ENCODE assay signal across 8 cellular contexts in the genomic region with DNA sequence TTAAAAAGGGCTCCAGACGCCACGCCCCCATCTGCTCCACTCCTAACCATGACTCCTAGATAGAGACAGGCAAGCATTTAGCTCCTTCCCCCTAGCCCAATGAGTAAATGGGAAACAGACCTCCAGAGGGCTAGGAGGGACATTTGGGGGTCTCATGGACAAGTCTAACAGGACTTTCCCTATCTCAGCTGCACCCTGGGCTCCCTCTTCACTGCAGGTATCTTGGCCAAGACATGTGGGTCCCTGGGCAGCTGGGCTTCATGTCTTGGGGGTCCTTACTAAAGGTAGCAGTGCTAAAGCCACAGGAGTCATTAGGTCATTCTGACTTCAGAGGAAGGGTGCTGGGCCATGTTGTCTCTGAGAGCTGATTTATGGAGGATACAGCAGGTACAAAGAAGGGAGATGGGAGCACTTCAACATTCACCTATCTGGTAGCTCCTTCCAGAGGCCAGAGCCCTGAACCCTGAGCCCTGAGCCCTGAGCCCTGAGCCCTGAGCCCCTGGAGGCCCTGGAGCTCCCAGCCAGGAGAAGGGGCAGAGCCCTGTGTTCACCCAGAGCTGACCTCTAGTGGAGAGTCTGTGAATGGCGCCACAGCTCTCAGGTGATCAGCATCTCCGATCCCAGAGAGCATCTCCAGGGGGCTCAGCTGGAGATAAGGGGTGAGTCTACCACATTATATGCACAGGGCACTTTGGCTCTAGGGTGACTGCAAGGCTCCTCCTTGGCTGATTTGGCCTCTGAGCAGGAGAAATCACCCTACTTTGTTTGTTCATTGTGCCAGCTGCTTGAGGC. TPM values are rescaled to one million over a fixed set of nuclear protein-coding genes. Genes with fewer than 3 reads are reported as not detected.
DNase-seq lines count a peak whose midpoint lies in the region; ATAC-seq and TF ChIP-seq lines count a peak whose summit lies in the region.

No MANE protein-coding gene starts in this region.

- H3K4me1 ChIP-seq in right atrium auricular region (no peaks in the 10 kb centered on the region), left lung (no peaks in the 10 kb centered on the region), upper lobe of right lung (no peaks in the 10 kb centered on the region)

- DNase-seq in Right ventricle myocardium superior (no peak), right atrium auricular region (ENCODE audit: low spot score) (no peak), NCI-H146 (lab: John Stamatoyannopoulos, UW) (peak; percentile 81), astrocyte of the spinal cord (ENCODE audit: low read depth, low spot score) (peak; percentile 24), left lung (no peak), upper lobe of right lung (no peak)
- DNase-seq in activated effector memory CD4-positive, alpha-beta T cell treated with Interleukin-2 at 50 U/mL for 16 hours: no peak

- intact Hi-C loops in Right ventricle myocardium superior (cut with DNase I) (loop anchor here (5.0 kb wide), 1 partner anchor 93 kb away; no protein-coding TSS in a partner anchor), left lung (cut with DNase I) (no loop called here), upper lobe of right lung (cut with DNase I) (no loop called here)

- H3K36me3 ChIP-seq in right atrium auricular region (no peaks in the 10 kb centered on the region), left lung (no peaks in the 10 kb centered on the region), upper lobe of right lung (no peaks in the 10 kb centered on the region)

- H3K27ac ChIP-seq in right atrium auricular region (no peak overlapping the region), left lung (no peak overlapping the region), upper lobe of right lung (no peak overlapping the region)

- H3K4me3 ChIP-seq in right atrium auricular region (no peak overlapping the region), astrocyte of the spinal cord (ENCODE audit: low read depth, low read length) (no peak overlapping the region), left lung (no peak overlapping the region), upper lobe of right lung (no peak overlapping the region)

- ATAC-seq in Right ventricle myocardium superior (ENCODE audit: poor library complexity) (peak; percentile 58), HG02571 (IDR thresholded peaks at IDR 0.05; ENCODE audit: unreplicated experiment) (peak; percentile 61), left lung (peak; percentile 89), upper lobe of right lung (peak; percentile 68)

- H3K27me3 ChIP-seq in right atrium auricular region (no peaks in the 10 kb centered on the region), left lung (peaks cover 0 to 9% of the 10 kb centered on the region in 2 donors), upper lobe of right lung (no peaks in the 10 kb centered on the region)

- in situ Hi-C loops in astrocyte of the spinal cord (cut with HindIII; ENCODE audit: low sequenced_read_pairs): no loop called here

- no peaks in the 10 kb centered on the region for H3K9me3 ChIP-seq in right atrium auricular region
- H3K9me3 ChIP-seq in left lung: no peaks in the 10 kb centered on the region
- H3K9me3 ChIP-seq in upper lobe of right lung: no peaks in the 10 kb centered on the region

- TF ChIP-seq CTCF in right atrium auricular region (IDR thresholded peaks at IDR 0.05) (peak in 1 of 2 donors; percentile 62), astrocyte of the spinal cord (IDR thresholded peaks at IDR 0.05; ENCODE audit: low read depth, low read length) (peak; percentile 85), left lung (IDR thresholded peaks at IDR 0.05) (peak; percentile 42 to 62), upper lobe of right lung (IDR thresholded peaks at IDR 0.05) (peak; percentile 57)

RNA-seq across cellular contexts. Expression of a gene that starts 40.1 kb away (rescaled TPM):
- total RNA-seq in Right ventricle myocardium superior (1.1 TPM), right atrium auricular region (1 to 10 TPM; 1.9 to 3.2 TPM), left lung (1 to 10 TPM; 1.1 to 4.3 TPM), upper lobe of right lung (1.6 TPM)

Comparison
In these comparisons a context has a peak if more than half of its experiments do, and no peak if none do; other contexts are left out.
1. DNase-seq: peak in NCI-H146 (single experiment) and astrocyte of the spinal cord (single experiment); none in Right ventricle myocardium superior (single experiment), right atrium auricular region (single experiment), left lung (0 of 2), upper lobe of right lung (single experiment) and activated effector memory CD4-positive, alpha-beta T cell treated with Interleukin-2 at 50 U/mL for 16 hours (single experiment).
2. Peak in every context shown above with its lines, with median percentiles within 50 percentile points of each other: ATAC-seq.